Comparison of ENCODE assay signal across 34 cellular contexts in genomic region chr6:31225735-31226134, GRCh38. TPM values are rescaled to one million over a fixed set of nuclear protein-coding genes. Genes with fewer than 3 reads are reported as not detected.
"Had no signal": no experiment of that assay in that cellular context is flagged by ENCODE, and none has a peak within 500 bp of the region (broad histone marks: within the 10 kb centered on the region; RNA-seq: fewer than 3 reads in every experiment).

No MANE protein-coding gene starts in this region.

- H3K27me3 ChIP-seq: cardiac muscle cell, Peyer's patch had no signal

- H3K4me3 ChIP-seq: cardiac muscle cell, Peyer's patch had no signal

- H3K9me3 ChIP-seq: Peyer's patch had no signal

- H3K27ac ChIP-seq: cardiac muscle cell, Peyer's patch, VCaP had no signal

- H3K36me3 ChIP-seq: cardiac muscle cell, Peyer's patch had no signal

- H3K4me1 ChIP-seq: Peyer's patch had no signal

- DNase-seq: activated B cell treated with CpG ODN at 0.5 μM for 24 hours; activated CD4-positive, alpha-beta memory T cell treated with anti-CD3 and anti-CD28 coated beads for 36 hours; activated CD4-positive, alpha-beta T cell treated with anti-CD3 and anti-CD28 coated beads for 4 hours; activated CD4-positive, alpha-beta T cell treated with anti-CD3 and anti-CD28 coated beads, Interleukin-2, amount 50 U/mL, for 1 hour; activated CD4-positive, CD25-positive, alpha-beta regulatory T cell treated with anti-CD3 and anti-CD28 coated beads, Interleukin-2, amount 50 U/mL, for 72 hours; activated CD8-positive, alpha-beta memory T cell treated with anti-CD3 and anti-CD28 coated beads, Interleukin-2, amount 50 U/mL, for 4 hours; activated effector memory CD4-positive, alpha-beta T cell treated with Interleukin-2 at 50 U/mL for 16 hours; activated naive CD4-positive, alpha-beta T cell; activated naive CD4-positive, alpha-beta T cell treated with anti-CD3 and anti-CD28 coated beads, Interleukin-2, amount 50 U/mL, for 16 hours; activated naive CD8-positive, alpha-beta T cell treated with anti-CD3 and anti-CD28 coated beads for 36 hours; activated T-cell treated with anti-CD3 and anti-CD28 coated beads, Interleukin-2, amount 50 U/mL, for 48 hours; amniotic stem cell; aorta; Kasumi-1; KG1; MM.1S; NCI-H1092 treated with DMSO at 0.1 percent for 48 hours; NCI-H1417; NCI-H146; NCI-H187; NCI-H2227 treated with DMSO at 0.1 percent for 48 hours; NCI-H446; NCI-H510A treated with DMSO at 0.1 percent for 48 hours; NCI-H526 treated with DMSO at 0.1 percent for 48 hours; NCI-H774; Peyer's patch; RPMI8226; SIG-M5; SW 1271; T-helper 1 cell; T-helper 2 cell; T-helper 9 cell had no signal

RNA-seq across cellular contexts. Expression of gene POU5F1, which starts 55.3 kb away (rescaled TPM):
- total RNA-seq: activated naive CD8-positive, alpha-beta T cell treated with anti-CD3 and anti-CD28 coated beads for 36 hours had no signal
